ENCODE assay signal across 1 cellular context in the genomic region with DNA sequence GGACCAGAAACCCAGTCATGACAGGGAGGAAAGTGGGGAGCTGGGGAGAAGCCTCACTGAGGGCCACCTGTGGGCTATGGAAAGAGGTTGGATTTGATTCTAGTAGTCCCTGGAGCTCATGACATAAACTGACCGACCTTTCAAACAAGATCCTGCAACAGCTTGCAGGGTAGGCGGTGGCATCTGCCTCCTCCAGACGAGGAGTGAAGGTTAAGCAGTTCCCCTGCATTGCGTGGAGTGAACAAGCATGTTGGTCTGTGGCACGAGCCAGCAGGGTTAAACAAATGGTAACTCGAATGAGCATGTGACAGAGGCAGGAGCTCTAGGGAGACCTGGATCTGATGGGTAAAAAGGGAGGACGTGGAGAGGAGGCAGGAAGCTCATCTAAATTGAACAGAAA.
TF ChIP-seq lines count a peak whose summit lies in the region.

No MANE protein-coding gene starts in this region.

TF ChIP-seq in K562, 482 proteins besides CTCF, POLR2A, EP300 and RAD21:
- TF ChIP-seq, protein P1, sequence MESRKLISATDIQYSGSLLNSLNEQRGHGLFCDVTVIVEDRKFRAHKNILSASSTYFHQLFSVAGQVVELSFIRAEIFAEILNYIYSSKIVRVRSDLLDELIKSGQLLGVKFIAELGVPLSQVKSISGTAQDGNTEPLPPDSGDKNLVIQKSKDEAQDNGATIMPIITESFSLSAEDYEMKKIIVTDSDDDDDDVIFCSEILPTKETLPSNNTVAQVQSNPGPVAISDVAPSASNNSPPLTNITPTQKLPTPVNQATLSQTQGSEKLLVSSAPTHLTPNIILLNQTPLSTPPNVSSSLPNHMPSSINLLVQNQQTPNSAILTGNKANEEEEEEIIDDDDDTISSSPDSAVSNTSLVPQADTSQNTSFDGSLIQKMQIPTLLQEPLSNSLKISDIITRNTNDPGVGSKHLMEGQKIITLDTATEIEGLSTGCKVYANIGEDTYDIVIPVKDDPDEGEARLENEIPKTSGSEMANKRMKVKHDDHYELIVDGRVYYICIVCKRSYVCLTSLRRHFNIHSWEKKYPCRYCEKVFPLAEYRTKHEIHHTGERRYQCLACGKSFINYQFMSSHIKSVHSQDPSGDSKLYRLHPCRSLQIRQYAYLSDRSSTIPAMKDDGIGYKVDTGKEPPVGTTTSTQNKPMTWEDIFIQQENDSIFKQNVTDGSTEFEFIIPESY (CRISPR knock-in tag; IDR thresholded peaks at IDR 0.05): no peak
- no peak for TF ChIP-seq ATF1 (CRISPR knock-in tag; IDR thresholded peaks at IDR 0.05)
- no peak for TF ChIP-seq ATF1 (tag; IDR thresholded peaks at IDR 0.05)
- TF ChIP-seq, protein P2, sequence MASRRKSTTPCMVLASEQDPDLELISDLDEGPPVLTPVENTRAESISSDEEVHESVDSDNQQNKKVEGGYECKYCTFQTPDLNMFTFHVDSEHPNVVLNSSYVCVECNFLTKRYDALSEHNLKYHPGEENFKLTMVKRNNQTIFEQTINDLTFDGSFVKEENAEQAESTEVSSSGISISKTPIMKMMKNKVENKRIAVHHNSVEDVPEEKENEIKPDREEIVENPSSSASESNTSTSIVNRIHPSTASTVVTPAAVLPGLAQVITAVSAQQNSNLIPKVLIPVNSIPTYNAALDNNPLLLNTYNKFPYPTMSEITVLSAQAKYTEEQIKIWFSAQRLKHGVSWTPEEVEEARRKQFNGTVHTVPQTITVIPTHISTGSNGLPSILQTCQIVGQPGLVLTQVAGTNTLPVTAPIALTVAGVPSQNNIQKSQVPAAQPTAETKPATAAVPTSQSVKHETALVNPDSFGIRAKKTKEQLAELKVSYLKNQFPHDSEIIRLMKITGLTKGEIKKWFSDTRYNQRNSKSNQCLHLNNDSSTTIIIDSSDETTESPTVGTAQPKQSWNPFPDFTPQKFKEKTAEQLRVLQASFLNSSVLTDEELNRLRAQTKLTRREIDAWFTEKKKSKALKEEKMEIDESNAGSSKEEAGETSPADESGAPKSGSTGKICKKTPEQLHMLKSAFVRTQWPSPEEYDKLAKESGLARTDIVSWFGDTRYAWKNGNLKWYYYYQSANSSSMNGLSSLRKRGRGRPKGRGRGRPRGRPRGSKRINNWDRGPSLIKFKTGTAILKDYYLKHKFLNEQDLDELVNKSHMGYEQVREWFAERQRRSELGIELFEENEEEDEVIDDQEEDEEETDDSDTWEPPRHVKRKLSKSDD (conservative IDR thresholded peaks at IDR 0.05; ENCODE audit: low read length): no peak
- no peak for TF ChIP-seq ZNF146 (CRISPR knock-in tag; IDR thresholded peaks at IDR 0.05; ENCODE audit: unreplicated experiment)
- no peak for TF ChIP-seq FOXM1 (IDR thresholded peaks at IDR 0.05; ENCODE audit: low read depth)
- no peak for TF ChIP-seq FOXM1 (CRISPR knock-in tag; IDR thresholded peaks at IDR 0.05; ENCODE audit: low read depth)
- no peak for TF ChIP-seq ARID2 (IDR thresholded peaks at IDR 0.05)
- no peak for TF ChIP-seq CTBP1 (IDR thresholded peaks at IDR 0.05; ENCODE audit: borderline replicate concordance)
- no peak for TF ChIP-seq ZNF318 (IDR thresholded peaks at IDR 0.05; ENCODE audit: borderline replicate concordance in 1 of 2, low read depth in 1 of 2)
- TF ChIP-seq, protein P3, sequence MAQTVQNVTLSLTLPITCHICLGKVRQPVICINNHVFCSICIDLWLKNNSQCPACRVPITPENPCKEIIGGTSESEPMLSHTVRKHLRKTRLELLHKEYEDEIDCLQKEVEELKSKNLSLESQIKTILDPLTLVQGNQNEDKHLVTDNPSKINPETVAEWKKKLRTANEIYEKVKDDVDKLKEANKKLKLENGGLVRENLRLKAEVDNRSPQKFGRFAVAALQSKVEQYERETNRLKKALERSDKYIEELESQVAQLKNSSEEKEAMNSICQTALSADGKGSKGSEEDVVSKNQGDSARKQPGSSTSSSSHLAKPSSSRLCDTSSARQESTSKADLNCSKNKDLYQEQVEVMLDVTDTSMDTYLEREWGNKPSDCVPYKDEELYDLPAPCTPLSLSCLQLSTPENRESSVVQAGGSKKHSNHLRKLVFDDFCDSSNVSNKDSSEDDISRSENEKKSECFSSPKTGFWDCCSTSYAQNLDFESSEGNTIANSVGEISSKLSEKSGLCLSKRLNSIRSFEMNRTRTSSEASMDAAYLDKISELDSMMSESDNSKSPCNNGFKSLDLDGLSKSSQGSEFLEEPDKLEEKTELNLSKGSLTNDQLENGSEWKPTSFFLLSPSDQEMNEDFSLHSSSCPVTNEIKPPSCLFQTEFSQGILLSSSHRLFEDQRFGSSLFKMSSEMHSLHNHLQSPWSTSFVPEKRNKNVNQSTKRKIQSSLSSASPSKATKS (CRISPR knock-in tag; IDR thresholded peaks at IDR 0.05): no peak
- TF ChIP-seq TAF7 (tag; IDR thresholded peaks at IDR 0.05): no peak
- no peak for TF ChIP-seq NR2C1 (IDR thresholded peaks at IDR 0.05)
- no peak for TF ChIP-seq NR2C1 (tag; IDR thresholded peaks at IDR 0.05)
- TF ChIP-seq, protein P4, sequence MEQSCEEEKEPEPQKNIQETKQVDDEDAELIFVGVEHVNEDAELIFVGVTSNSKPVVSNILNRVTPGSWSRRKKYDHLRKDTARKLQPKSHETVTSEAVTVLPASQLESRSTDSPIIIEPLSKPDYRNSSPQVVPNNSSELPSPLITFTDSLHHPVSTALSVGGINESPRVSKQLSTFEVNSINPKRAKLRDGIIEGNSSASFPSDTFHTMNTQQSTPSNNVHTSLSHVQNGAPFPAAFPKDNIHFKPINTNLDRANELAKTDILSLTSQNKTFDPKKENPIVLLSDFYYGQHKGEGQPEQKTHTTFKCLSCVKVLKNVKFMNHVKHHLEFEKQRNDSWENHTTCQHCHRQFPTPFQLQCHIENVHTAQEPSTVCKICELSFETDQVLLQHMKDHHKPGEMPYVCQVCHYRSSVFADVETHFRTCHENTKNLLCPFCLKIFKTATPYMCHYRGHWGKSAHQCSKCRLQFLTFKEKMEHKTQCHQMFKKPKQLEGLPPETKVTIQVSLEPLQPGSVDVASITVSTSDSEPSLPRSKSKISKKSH (CRISPR knock-in tag; IDR thresholded peaks at IDR 0.05): no peak
- no peak for TF ChIP-seq RFX5 (IDR thresholded peaks at IDR 0.05; ENCODE audit: low read depth, low read length)
- TF ChIP-seq, protein P5, sequence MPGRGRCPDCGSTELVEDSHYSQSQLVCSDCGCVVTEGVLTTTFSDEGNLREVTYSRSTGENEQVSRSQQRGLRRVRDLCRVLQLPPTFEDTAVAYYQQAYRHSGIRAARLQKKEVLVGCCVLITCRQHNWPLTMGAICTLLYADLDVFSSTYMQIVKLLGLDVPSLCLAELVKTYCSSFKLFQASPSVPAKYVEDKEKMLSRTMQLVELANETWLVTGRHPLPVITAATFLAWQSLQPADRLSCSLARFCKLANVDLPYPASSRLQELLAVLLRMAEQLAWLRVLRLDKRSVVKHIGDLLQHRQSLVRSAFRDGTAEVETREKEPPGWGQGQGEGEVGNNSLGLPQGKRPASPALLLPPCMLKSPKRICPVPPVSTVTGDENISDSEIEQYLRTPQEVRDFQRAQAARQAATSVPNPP (IDR thresholded peaks at IDR 0.05; ENCODE audit: borderline replicate concordance, insufficient read depth, insufficient read length): no peak
- TF ChIP-seq ZNF143 (CRISPR knock-in tag; IDR thresholded peaks at IDR 0.05): no peak
- no peak for TF ChIP-seq GABPB1 (CRISPR knock-in tag; IDR thresholded peaks at IDR 0.05)
- no peak for TF ChIP-seq SRSF7 (optimal IDR thresholded peaks at IDR 0.05; ENCODE audit: low read depth, low read length)
- no peak for TF ChIP-seq PTRF (tag; IDR thresholded peaks at IDR 0.05)
